26 cellular contexts compared by ENCODE assay signal in genomic region chr13:45783346-45784043, GRCh38.
"Had no signal": no experiment of that assay in that cellular context is flagged by ENCODE, and none has a peak within 500 bp of the region (broad histone marks: within the 10 kb centered on the region; RNA-seq: fewer than 3 reads in every experiment).

No MANE protein-coding gene starts in this region.

- H3K9me3 ChIP-seq: heart right ventricle, lower lobe of right lung, ovary, suprapubic skin, thoracic aorta, tibial artery had no signal

- H2AFZ ChIP-seq: hepatocyte had no signal

- H3K27me3 ChIP-seq: heart right ventricle, hepatocyte, ovary, suprapubic skin, tibial artery had no signal

- H3K27me3 Mint-ChIP-seq: stimulated activated naive B cell treated with anti-CD40 and anti-IgM and Interleukin-4, amounts not matched to agents 10 μg/mL and 1 μg/mL and 100 μg/mL, for 72 hours had no signal

- H3K27ac ChIP-seq: heart right ventricle, hepatocyte, lower lobe of right lung, ovary, skin epidermis, suprapubic skin, thoracic aorta, tibial artery had no signal

- H3K4me3 ChIP-seq: heart right ventricle, hepatocyte, lower lobe of right lung, ovary, skin epidermis, suprapubic skin, thoracic aorta, tibial artery had no signal

- H3K36me3 ChIP-seq: heart right ventricle, lower lobe of right lung, ovary, suprapubic skin, thoracic aorta, tibial artery had no signal

- H3K9me3 Mint-ChIP-seq: naive thymus-derived CD8-positive, alpha-beta T cell; nephron; neural crest cell; stimulated activated naive B cell treated with anti-CD40 and anti-IgM and Interleukin-4, amounts not matched to agents 10 μg/mL and 1 μg/mL and 100 μg/mL, for 72 hours had no signal

- H3K4me3 Mint-ChIP-seq: naive thymus-derived CD8-positive, alpha-beta T cell; nephron; neural crest cell; stimulated activated naive B cell treated with anti-CD40 and anti-IgM and Interleukin-4, amounts not matched to agents 10 μg/mL and 1 μg/mL and 100 μg/mL, for 72 hours; type B pancreatic cell had no signal

- H3K4me1 Mint-ChIP-seq: stimulated activated naive B cell treated with anti-CD40 and anti-IgM and Interleukin-4, amounts not matched to agents 10 μg/mL and 1 μg/mL and 100 μg/mL, for 72 hours had no signal

- H3K36me3 Mint-ChIP-seq: stimulated activated naive B cell treated with anti-CD40 and anti-IgM and Interleukin-4, amounts not matched to agents 10 μg/mL and 1 μg/mL and 100 μg/mL, for 72 hours; type B pancreatic cell had no signal

- ATAC-seq: heart right ventricle; left cardiac atrium; left lobe of liver; lower lobe of right lung; naive thymus-derived CD8-positive, alpha-beta T cell; right cardiac atrium; sciatic nerve; stimulated activated naive B cell treated with anti-CD40 and anti-IgM and Interleukin-4, amounts not matched to agents 10 μg/mL and 1 μg/mL and 100 μg/mL, for 72 hours; stimulated activated naive CD8-positive, alpha-beta T cell treated with anti-CD3 and anti-CD28 coated beads, Interleukin-15, Interleukin-2, amounts not matched to agents 100 U/mL and 50 U/mL, for 24 hours had no signal

- H3K79me2 ChIP-seq: hepatocyte had no signal

- DNase-seq: heart right ventricle; kidney glomerular epithelial cell; left cardiac atrium; lower lobe of right lung; mammary epithelial cell; mesenchymal stem cell; naive thymus-derived CD8-positive, alpha-beta T cell; ovary; stimulated activated CD4-positive, alpha-beta T cell treated with anti-CD3 and anti-CD28 coated beads, Interleukin-12 subunit alpha, Interleukin-12 subunit beta, amount 100 ng/mL, for 4 hours; stimulated activated CD4-positive, alpha-beta T cell treated with anti-CD3 and anti-CD28 coated beads, Interleukin-15, amount 100 ng/mL, for 24 hours; stimulated activated CD4-positive, alpha-beta T cell treated with anti-CD3 and anti-CD28 coated beads, Interleukin-2, amount 100 ng/mL, for 24 hours; stimulated activated CD4-positive, alpha-beta T cell treated with anti-CD3 and anti-CD28 coated beads, Interleukin-4, amount 100 ng/mL, for 1 hour; stimulated activated naive B cell treated with anti-CD40 and anti-IgM and Interleukin-4, amounts not matched to agents 10 μg/mL and 1 μg/mL and 100 μg/mL, for 72 hours; stimulated activated naive CD8-positive, alpha-beta T cell treated with anti-CD3 and anti-CD28 coated beads, Interleukin-15, Interleukin-2, amounts not matched to agents 100 U/mL and 50 U/mL, for 24 hours; tibial artery had no signal

- H3K4me2 ChIP-seq: hepatocyte had no signal

- H3K4me1 ChIP-seq: lower lobe of right lung had no signal

- H3K27ac Mint-ChIP-seq: progenitor cell of endocrine pancreas; stimulated activated naive B cell treated with anti-CD40 and anti-IgM and Interleukin-4, amounts not matched to agents 10 μg/mL and 1 μg/mL and 100 μg/mL, for 72 hours; type B pancreatic cell had no signal
